1 cellular context compared by ENCODE assay signal in the genomic region with DNA sequence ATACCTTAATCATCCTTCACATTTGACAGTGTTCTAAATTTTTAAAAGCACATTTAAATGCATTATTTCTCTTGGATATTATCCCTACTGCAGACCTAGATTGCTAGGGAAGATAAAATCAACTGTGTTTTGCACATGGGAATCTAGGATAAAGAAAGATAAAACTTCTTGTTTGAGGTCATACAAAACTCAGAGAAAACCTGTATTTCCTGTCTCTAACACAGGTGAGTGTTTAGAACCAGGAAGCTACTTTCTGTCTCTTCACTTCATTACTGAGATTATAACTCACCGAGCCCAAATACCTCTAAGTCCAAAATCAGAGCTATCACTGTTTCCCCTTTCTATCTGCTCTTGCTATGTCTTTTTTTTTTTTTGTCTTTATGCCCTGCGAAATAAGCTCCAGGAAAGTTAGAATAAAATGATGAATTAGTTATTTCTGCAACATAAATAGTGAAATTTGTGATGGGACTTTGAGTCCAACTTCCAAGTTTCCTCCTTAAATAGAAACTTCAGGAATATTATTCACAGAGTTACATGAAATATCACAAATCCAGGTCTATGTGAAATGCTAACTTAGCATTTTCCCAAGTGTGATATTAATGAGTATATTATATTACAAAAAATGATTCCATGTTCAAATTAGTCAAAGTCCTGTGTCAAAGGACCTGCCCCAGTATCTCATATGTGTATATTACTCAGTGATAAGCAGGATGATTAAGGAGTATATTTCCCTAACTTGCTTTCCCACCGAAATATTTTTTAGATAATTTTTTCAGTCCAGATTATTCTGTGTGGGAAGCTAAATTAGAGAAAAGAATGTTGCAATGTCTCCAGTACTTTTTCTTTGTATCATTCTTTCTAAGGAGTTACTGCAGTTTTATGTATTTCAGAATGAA.
TF ChIP-seq lines count a peak whose summit lies in the region.

No MANE protein-coding gene starts in this region.

TF ChIP-seq in HepG2, 621 proteins besides CTCF, POLR2A, EP300 and RAD21 (continued from another document):
- TF ChIP-seq STAT6 (CRISPR knock-in tag; IDR thresholded peaks at IDR 0.05; ENCODE audit: borderline replicate concordance) (no peak), ZNF607 (CRISPR knock-in tag; IDR thresholded peaks at IDR 0.05; ENCODE audit: borderline replicate concordance) (no peak)
